Comparison of ENCODE assay signal across 9 cellular contexts in genomic region chr11:64246874-64247728, GRCh38. TPM values are rescaled to one million over a fixed set of nuclear protein-coding genes. Genes with fewer than 3 reads are reported as not detected.
DNase-seq lines count a peak whose midpoint lies in the region; FAIRE-seq and TF ChIP-seq lines count a peak whose summit lies in the region.
"Had no signal": no experiment of that assay in that cellular context is flagged by ENCODE, and none has a peak within 500 bp of the region (broad histone marks: within the 10 kb centered on the region; RNA-seq: fewer than 3 reads in every experiment).

TSS of gene PPP1R14B (minus strand) at chr11:64246943. CDS start at chr11:64246673, 270 bp downstream.

- H3K4me2 ChIP-seq in astrocyte (ENCODE audit: low read length): peak within 1 kb of the TSS; percentile 99

- FAIRE-seq in astrocyte (lab: Jason Lieb, UNC): no peak
- FAIRE-seq: colon had no signal

- H3K9me3 Mint-ChIP-seq in Caco-2 (ENCODE audit: unreplicated experiment): no peaks in the 10 kb centered on the region
- no peaks in the 10 kb centered on the region for H3K9me3 Mint-ChIP-seq in T-helper 2 cell treated with Interferon-gamma antibody and Interleukin-4, amounts not matched to agents 5 μg/mL and 100 μg/mL, for 36 hours
- H3K9me3 Mint-ChIP-seq in astrocyte (ENCODE audit: unreplicated experiment): no peaks in the 10 kb centered on the region

- DNase-seq in Caco-2: peak; percentile 92 to 95
- peak; percentile 91 to 92 for DNase-seq in NCI-H1930 (lab: John Stamatoyannopoulos, UW)
- DNase-seq in T-helper 2 cell treated with Interferon-gamma antibody and Interleukin-4, amounts not matched to agents 5 μg/mL and 100 μg/mL, for 36 hours (ENCODE audit: low spot score): peak; percentile 86
- DNase-seq in astrocyte (ENCODE audit: low read depth): peak; percentile 68
- DNase-seq in right atrium auricular region (ENCODE audit: low spot score): peak; percentile 89
- peak; percentile 83 for DNase-seq in prostate gland (ENCODE audit: low spot score)
- no peak for DNase-seq in vagina (ENCODE audit: extremely low spot score in 2 of 2)

- CTCF ChIA-PET in Caco-2 (lab: Charles Lee) (interaction anchor here (0.6 to 1.5 kb wide), 7 partner anchors 10 to 1028 kb away, joined by 3 to 5 read pairs (median 3); partner anchors contain the start of gene NAA40), HEK293 (lab: Yijun Ruan, JAX) (interaction anchor here (1.1 to 1.7 kb wide), 3 partner anchors 8 to 58 kb away, joined by 4 to 8 read pairs (median 5); no protein-coding TSS in a partner anchor)

- no TSS peak for BruUV-seq in Caco-2 (replicated peaks; lab: Mats Ljungman, UMichigan)

- H3K9me3 ChIP-seq in Caco-2: no peaks in the 10 kb centered on the region
- H3K9me3 ChIP-seq in HEK293 (ENCODE audit: control insufficient read depth, insufficient read depth, low read depth, low read length): no peaks in the 10 kb centered on the region
- no peaks in the 10 kb centered on the region for H3K9me3 ChIP-seq in astrocyte (ENCODE audit: insufficient read depth, low read depth, low read length)
- no peaks in the 10 kb centered on the region for H3K9me3 ChIP-seq in right atrium auricular region
- no peaks in the 10 kb centered on the region for H3K9me3 ChIP-seq in prostate gland
- no peaks in the 10 kb centered on the region for H3K9me3 ChIP-seq in vagina

- H3K27me3 ChIP-seq in Caco-2 (replicated peaks; ENCODE audit: control insufficient read depth, insufficient read depth, low read length): no peaks in the 10 kb centered on the region
- no peaks in the 10 kb centered on the region for H3K27me3 ChIP-seq in astrocyte (ENCODE audit: insufficient read depth, low read length)
- no peaks in the 10 kb centered on the region for H3K27me3 ChIP-seq in right atrium auricular region
- H3K27me3 ChIP-seq in prostate gland (replicated peaks; ENCODE audit: insufficient read depth): no peaks in the 10 kb centered on the region
- no peaks in the 10 kb centered on the region for H3K27me3 ChIP-seq in vagina

- peaks cover 32% of the 10 kb centered on the region for H3K4me1 ChIP-seq in Caco-2
- H3K4me1 ChIP-seq in HEK293 (ENCODE audit: control insufficient read depth, insufficient read depth, low read length): peaks cover 7% of the 10 kb centered on the region
- peaks cover 37% of the 10 kb centered on the region for H3K4me1 ChIP-seq in astrocyte (ENCODE audit: insufficient read depth, low read length)
- peaks cover 0 to 54% of the 10 kb centered on the region in 2 donors for H3K4me1 ChIP-seq in right atrium auricular region
- H3K4me1 ChIP-seq in prostate gland (replicated peaks): peaks cover 15% of the 10 kb centered on the region
- H3K4me1 ChIP-seq in vagina: peaks cover 50% of the 10 kb centered on the region

- H2AFZ ChIP-seq in astrocyte (ENCODE audit: low read depth, low read length): peak within 1 kb of the TSS; percentile 61

- H3K27me3 Mint-ChIP-seq in Caco-2 (ENCODE audit: insufficient read depth, unreplicated experiment): no peaks in the 10 kb centered on the region
- H3K27me3 Mint-ChIP-seq in T-helper 2 cell treated with Interferon-gamma antibody and Interleukin-4, amounts not matched to agents 5 μg/mL and 100 μg/mL, for 36 hours (ENCODE audit: low read depth): no peaks in the 10 kb centered on the region
- no peaks in the 10 kb centered on the region for H3K27me3 Mint-ChIP-seq in astrocyte (ENCODE audit: low read depth, unreplicated experiment)

- TF ChIP-seq POLR2A in prostate gland (IDR thresholded peaks at IDR 0.05) (peak; percentile 33), vagina (IDR thresholded peaks at IDR 0.05) (peak in 1 of 2 donors; percentile 11)

- H3K9ac ChIP-seq in astrocyte (ENCODE audit: low read length): peak within 1 kb of the TSS; percentile 95

- peak within 1 kb of the TSS; percentile 73 for H3K27ac ChIP-seq in HEK293 (ENCODE audit: extremely low read depth, low read depth, low read length)
- peak within 1 kb of the TSS; percentile 91 for H3K27ac ChIP-seq in astrocyte (ENCODE audit: low read depth, low read length)
- peak within 1 kb of the TSS; percentile 88 to 95 for H3K27ac ChIP-seq in right atrium auricular region
- H3K27ac ChIP-seq in prostate gland: peak within 1 kb of the TSS; percentile 82 to 84
- H3K27ac ChIP-seq in vagina: peak within 1 kb of the TSS; percentile 81

- H3K36me3 Mint-ChIP-seq in Caco-2 (ENCODE audit: insufficient read depth, unreplicated experiment) (peaks cover 52% of the 10 kb centered on the region), astrocyte (ENCODE audit: low read depth, unreplicated experiment) (peaks cover 9% of the 10 kb centered on the region)
- H3K36me3 Mint-ChIP-seq in T-helper 2 cell treated with Interferon-gamma antibody and Interleukin-4, amounts not matched to agents 5 μg/mL and 100 μg/mL, for 36 hours (ENCODE audit: low read depth): peaks cover 14% of the 10 kb centered on the region

- H3K4me3 Mint-ChIP-seq in Caco-2 (ENCODE audit: unreplicated experiment) (peak within 1 kb of the TSS; percentile 97), astrocyte (ENCODE audit: unreplicated experiment) (peak within 1 kb of the TSS; percentile 95)
- H3K4me3 Mint-ChIP-seq in T-helper 2 cell treated with Interferon-gamma antibody and Interleukin-4, amounts not matched to agents 5 μg/mL and 100 μg/mL, for 36 hours: peak within 1 kb of the TSS; percentile 91

- peaks cover 49% of the 10 kb centered on the region for H3K79me2 ChIP-seq in astrocyte (ENCODE audit: insufficient read depth, low read length)

- WGBS in prostate gland: 1% methylated on average over 51 of the region's 73 CpGs

- intact Hi-C loops in Caco-2 (cut with micrococcal nuclease; ENCODE audit: unreplicated experiment) (no loop called here), prostate gland (cut with DNase I) (no loop called here), vagina (cut with DNase I) (loop anchor here (2.0 kb wide), 1 partner anchor 24 kb away; no protein-coding TSS in a partner anchor)

- H3K36me3 ChIP-seq in Caco-2 (ENCODE audit: control insufficient read depth, insufficient read depth, low read length) (0 out of 2 replicates have a peak, but pooled peaks cover 3% of the 10 kb centered on the region), HEK293 (ENCODE audit: control insufficient read depth in 2 of 2, insufficient read depth in 1 of 2, low read length in 2 of 2) (peaks cover 0 to 20% of the 10 kb centered on the region in 2 experiments; a peak in 1 of 3 replicates), astrocyte (ENCODE audit: insufficient read depth, low read length) (peaks cover 3% of the 10 kb centered on the region), right atrium auricular region (peaks cover 10% of the 10 kb centered on the region), prostate gland (no peaks in the 10 kb centered on the region), vagina (peaks cover 0 to 12% of the 10 kb centered on the region in 2 donors)

- POLR2A ChIA-PET in Caco-2 (lab: Charles Lee) (interaction anchor here (0.5 to 2.0 kb wide), 3 partner anchors 22 to 71 kb away, joined by 3 to 22 read pairs (median 4); partner anchors contain the start of genes PRDX5 and TRMT112), HEK293 (lab: Yijun Ruan, JAX) (interaction anchor here (1.1 to 7.2 kb wide), 5 partner anchors 21 to 71 kb away, joined by 3 to 96 read pairs (median 7); partner anchors contain the start of genes NUDT22, PRDX5, TRMT112 and TRPT1)

- peak within 1 kb of the TSS; percentile 90 for H3K27ac Mint-ChIP-seq in Caco-2 (ENCODE audit: unreplicated experiment)
- peak within 1 kb of the TSS; percentile 80 for H3K27ac Mint-ChIP-seq in T-helper 2 cell treated with Interferon-gamma antibody and Interleukin-4, amounts not matched to agents 5 μg/mL and 100 μg/mL, for 36 hours
- peak within 1 kb of the TSS; percentile 85 for H3K27ac Mint-ChIP-seq in astrocyte (ENCODE audit: unreplicated experiment)

- peak within 1 kb of the TSS; percentile 91 for H3K4me3 ChIP-seq in Caco-2 (ENCODE audit: low read depth, low read length)
- peak within 1 kb of the TSS; percentile 68 for H3K4me3 ChIP-seq in HEK293 (ENCODE audit: low read depth, low read length)
- peak within 1 kb of the TSS; percentile 96 for H3K4me3 ChIP-seq in astrocyte (ENCODE audit: insufficient read depth, low read depth, low read length)
- H3K4me3 ChIP-seq in right atrium auricular region: peak within 1 kb of the TSS; percentile 74 to 82
- peak within 1 kb of the TSS; percentile 47 to 52 for H3K4me3 ChIP-seq in prostate gland
- peak within 1 kb of the TSS; percentile 48 to 57 for H3K4me3 ChIP-seq in vagina

- TF ChIP-seq CTCF in Caco-2 (IDR thresholded peaks at IDR 0.05; ENCODE audit: insufficient read depth in 1 of 2, low read depth in 1 of 2, low read length in 1 of 2, severe bottlenecking in 1 of 2, unreplicated experiment in 1 of 2): no peak
- peak; percentile 50 for TF ChIP-seq CTCF in HEK293 (tag by site-specific recombination; IDR thresholded peaks at IDR 0.05)
- TF ChIP-seq CTCF in astrocyte (IDR thresholded peaks at IDR 0.05; ENCODE audit: insufficient read depth, low read depth, low read length): no peak
- TF ChIP-seq CTCF in right atrium auricular region (IDR thresholded peaks at IDR 0.05): peak in 1 of 2 donors; percentile 44
- TF ChIP-seq CTCF in prostate gland (IDR thresholded peaks at IDR 0.05): peak in 3 of 4 experiments; percentile 9 to 51 (median 33)
- TF ChIP-seq CTCF in vagina (IDR thresholded peaks at IDR 0.05): no peak

- H3K4me1 Mint-ChIP-seq in Caco-2 (ENCODE audit: low read depth, unreplicated experiment) (peaks cover 20% of the 10 kb centered on the region), astrocyte (ENCODE audit: low read depth, unreplicated experiment) (peaks cover 20% of the 10 kb centered on the region)
- H3K4me1 Mint-ChIP-seq in T-helper 2 cell treated with Interferon-gamma antibody and Interleukin-4, amounts not matched to agents 5 μg/mL and 100 μg/mL, for 36 hours (ENCODE audit: low read depth): peaks cover 27% of the 10 kb centered on the region

- H4K20me1 ChIP-seq in astrocyte (ENCODE audit: insufficient read depth, low read length): peaks cover 28% of the 10 kb centered on the region

TF ChIP-seq in HEK293, 187 proteins besides CTCF, POLR2A, EP300 and RAD21 (continues in another document):
- no peak for TF ChIP-seq ZNF311 (tag by site-specific recombination; IDR thresholded peaks at IDR 0.05; ENCODE audit: borderline replicate concordance)
- TF ChIP-seq ZNF791 (tag by site-specific recombination; IDR thresholded peaks at IDR 0.05): no peak
- TF ChIP-seq ZNF10 (tag by site-specific recombination; IDR thresholded peaks at IDR 0.05): peak; percentile 19; the same call in 1 of the 2 replicates
- peak; percentile 87 for TF ChIP-seq GLIS2 (tag by site-specific recombination; IDR thresholded peaks at IDR 0.05)
- TF ChIP-seq ZNF416 (tag by site-specific recombination; IDR thresholded peaks at IDR 0.05): no peak
- peak; percentile 57; the same call in 1 of the 2 replicates for TF ChIP-seq KLF1 (tag by site-specific recombination; IDR thresholded peaks at IDR 0.05)

RNA-seq across cellular contexts. Expression of gene PPP1R14B, which starts in this region (rescaled TPM):
- total RNA-seq in Caco-2 (2022) (162 and 185 TPM in 2 replicates), astrocyte (338 and 370 TPM in 2 replicates), right atrium auricular region (10 to 100 TPM; 76.4 to 99.2 TPM), prostate gland (10 to 100 TPM; 60.5 to 69.3 TPM), vagina (85.2 TPM)

Comparison
In these comparisons a context has a peak if more than half of its experiments do, and no peak if none do; other contexts are left out.
1. DNase-seq: peak in Caco-2 (2 of 2), NCI-H1930 (2 of 2), T-helper 2 cell treated with Interferon-gamma antibody and Interleukin-4, amounts not matched to agents 5 μg/mL and 100 μg/mL, for 36 hours (single experiment), astrocyte (single experiment), right atrium auricular region (single experiment) and prostate gland (single experiment); none in vagina (0 of 2).
2. CTCF ChIP-seq: peak in HEK293 (single experiment) and prostate gland (3 of 4); none in Caco-2 (0 of 2), astrocyte (single experiment) and vagina (0 of 3).
3. Peak in every context shown above with its lines, with median percentiles within 50 percentile points of each other: H3K4me3 ChIP-seq, H3K27ac Mint-ChIP-seq, H3K4me3 Mint-ChIP-seq and H3K27ac ChIP-seq.